Comparison of ENCODE assay signal across 8 cellular contexts in genomic region chr22:37639070-37639760, GRCh38. TPM values are rescaled to one million over a fixed set of nuclear protein-coding genes. Genes with fewer than 3 reads are reported as not detected.
DNase-seq lines count a peak whose midpoint lies in the region; ATAC-seq and TF ChIP-seq lines count a peak whose summit lies in the region.

TSS of gene SH3BP1 (plus strand) at chr22:37639669. CDS start at chr22:37639788, 119 bp downstream.

- peaks cover 0 to 28% (median 0%) of the 10 kb centered on the region in 9 donors for H3K36me3 ChIP-seq in heart left ventricle

- TF ChIP-seq POLR2A in heart left ventricle (IDR thresholded peaks at IDR 0.05) = no peak

- DNase-seq in NCI-H510A treated with DMSO at 0.1 percent for 48 hours (lab: John Stamatoyannopoulos, UW) = peak; percentile 38
- DNase-seq in NCI-H510A (lab: John Stamatoyannopoulos, UW) = no peak
- peak; percentile 39 for DNase-seq in OCI-M1 (lab: John Stamatoyannopoulos, UW)
- DNase-seq in activated gamma-delta T cell treated with anti-CD3 and anti-CD28 coated beads, Interleukin-2, amount 50 U/mL, for 16 hours (ENCODE audit: low read depth) = peak; percentile 41
- DNase-seq in heart left ventricle = peak in 4 of 5 donors; percentile 60 to 87 (median 74)
- no peak for DNase-seq in retinal pigment epithelial cell (ENCODE audit: low read depth)
- no peak for DNase-seq in dermis blood vessel endothelial cell

- WGBS in heart left ventricle, 4 donors = 8 to 15% (median 10%) methylated on average over 26 to 57 of the region's 57 CpGs

- peak within 1 kb of the TSS; percentile 32 to 77 (median 58) for H3K4me3 ChIP-seq in heart left ventricle
- peak within 1 kb of the TSS; percentile 53 for H3K4me3 ChIP-seq in retinal pigment epithelial cell (ENCODE audit: low read length)

- intact Hi-C loops in heart left ventricle (cut with DNase I) = loop anchor here in 1 of 10 donors (5.0 kb wide), 1 partner anchor 103 kb away; no protein-coding TSS in a partner anchor

- no peak for TF ChIP-seq CTCF in heart left ventricle (IDR thresholded peaks at IDR 0.05)
- TF ChIP-seq CTCF in retinal pigment epithelial cell (conservative IDR thresholded peaks at IDR 0.05; ENCODE audit: low read depth, low read length) = no peak

- H3K27ac ChIP-seq in heart left ventricle = peak within 1 kb of the TSS in 10 of 12 donors; percentile 7 to 94 (median 56)

- H3K9me3 ChIP-seq in heart left ventricle = no peaks in the 10 kb centered on the region

- ATAC-seq in heart left ventricle (peak in 3 of 4 donors; percentile 23 to 55 (median 37)), HG03442 (IDR thresholded peaks at IDR 0.05; ENCODE audit: unreplicated experiment) (no peak)

- H3K4me1 ChIP-seq in heart left ventricle = peaks cover 0 to 94% (median 25%) of the 10 kb centered on the region in 12 donors

- H3K27me3 ChIP-seq in heart left ventricle = peaks cover 0 to 9% (median 0%) of the 10 kb centered on the region in 9 donors

RNA-seq across cellular contexts. Expression of gene SH3BP1, which starts in this region (rescaled TPM):
- 10 to 100 TPM in 1 of 9 donors, 1 to 10 TPM in 6, under 1 TPM in 2; 0.44 to 19.7 (median 2.0) TPM for total RNA-seq in heart left ventricle
- 1 to 10 TPM in 1 of 2 donors, under 1 TPM in 1; 1.00 to 2.2 TPM for polyA plus RNA-seq in heart left ventricle
- total RNA-seq in dermis blood vessel endothelial cell = 0.85 and 2.7 TPM in 2 replicates

Comparison
In these comparisons a context has a peak if more than half of its experiments do, and no peak if none do; other contexts are left out.
1. DNase-seq: peak in NCI-H510A treated with DMSO at 0.1 percent for 48 hours (single experiment), OCI-M1 (single experiment), activated gamma-delta T cell treated with anti-CD3 and anti-CD28 coated beads, Interleukin-2, amount 50 U/mL, for 16 hours (single experiment) and heart left ventricle (4 of 5); none in NCI-H510A (single experiment), retinal pigment epithelial cell (single experiment) and dermis blood vessel endothelial cell (single experiment).